15 cellular contexts compared by ENCODE assay signal in genomic region chr3:193732391-193732790, GRCh38.
DNase-seq lines count a peak whose midpoint lies in the region; ATAC-seq, FAIRE-seq and TF ChIP-seq lines count a peak whose summit lies in the region.
"Had no signal": no experiment of that assay in that cellular context is flagged by ENCODE, and none has a peak within 500 bp of the region (broad histone marks: within the 10 kb centered on the region; RNA-seq: fewer than 3 reads in every experiment).

No MANE protein-coding gene starts in this region.

- H3K27ac ChIP-seq in breast epithelium = peak overlapping the region; percentile 23 to 53
- H3K27ac ChIP-seq in HepG2 (ENCODE audit: extremely low read length, insufficient read depth, low read length) = peak overlapping the region; percentile 21
- H3K27ac ChIP-seq: BLaER1, neural progenitor cell had no signal

- 0% methylated on average over 1 of the region's 9 CpGs for WGBS in HepG2 (ENCODE audit: low lambda C conversion rate)

- no peak overlapping the region for H3K4me3 ChIP-seq in breast epithelium
- peak overlapping the region in 1 of 3 experiments; percentile 31; a peak in 1 of 6 replicates for H3K4me3 ChIP-seq in HepG2 (replicated peaks in 1 of 3; ENCODE audit: insufficient read depth in 1 of 3, low read depth in 2 of 3, low read length in 3 of 3)
- H3K4me3 ChIP-seq: BLaER1, neural progenitor cell had no signal

- FAIRE-seq in HTR-8/SVneo (lab: Jason Lieb, UNC) = no peak
- FAIRE-seq in HepG2 (lab: Jason Lieb, UNC) = peak; percentile 82
- FAIRE-seq: endometrium had no signal

- peak; percentile 93 for DNase-seq in AG08395 (ENCODE audit: low spot score)
- DNase-seq in HTR-8/SVneo (ENCODE audit: insufficient read length, low spot score) = peak; percentile 22
- no peak for DNase-seq in breast epithelium (ENCODE audit: low spot score in 2 of 2)
- peak; percentile 89 for DNase-seq in HepG2 (ENCODE audit: low spot score)
- no peak for DNase-seq in T-cell
- DNase-seq in T-helper 9 cell = no peak
- DNase-seq in cardiac septum (ENCODE audit: low spot score) = no peak
- DNase-seq: NCI-H1048; stimulated activated CD4-positive, alpha-beta T cell treated with anti-CD3 and anti-CD28 coated beads, Interleukin-2, amount 100 ng/mL, for 24 hours had no signal

- no peaks in the 10 kb centered on the region for H3K9me3 Mint-ChIP-seq in T-cell
- H3K9me3 Mint-ChIP-seq: neural progenitor cell; stimulated activated naive CD8-positive, alpha-beta T cell treated with anti-CD3 and anti-CD28 coated beads, Interleukin-15, Interleukin-2, amounts not matched to agents 100 ng/mL and 50 ng/mL, for 24 hours; T-helper 1 cell treated with Interleukin-12 subunit alpha and Interleukin-12 subunit beta and Interleukin-4 antibody, amounts not matched to agents 30 μg/mL and 1 μg/mL, for 36 hours had no signal

- H3K27me3 Mint-ChIP-seq in T-cell = peaks cover 0 to 6% of the 10 kb centered on the region in 2 donors

- no peaks in the 10 kb centered on the region for H3K36me3 Mint-ChIP-seq in T-cell
- H3K36me3 Mint-ChIP-seq: neural progenitor cell had no signal

- no peaks in the 10 kb centered on the region for H3K79me2 ChIP-seq in HepG2 (ENCODE audit: insufficient read depth, low read length)

- no peak for TF ChIP-seq RAD21 in HepG2 (CRISPR knock-in tag; IDR thresholded peaks at IDR 0.05)

- H3K4me1 ChIP-seq in breast epithelium (no peaks in the 10 kb centered on the region), HepG2 (ENCODE audit: insufficient read depth, low read length) (peaks cover 59% of the 10 kb centered on the region)
- H3K4me1 ChIP-seq: BLaER1 had no signal

- TF ChIP-seq CTCF in breast epithelium (IDR thresholded peaks at IDR 0.05) (no peak), HepG2 (CRISPR knock-in tag; IDR thresholded peaks at IDR 0.05) (no peak)

- POLR2A ChIA-PET in HepG2 (lab: Yijun Ruan, JAX) (interaction anchor here (0.7 to 4.3 kb wide), 6 partner anchors 11 to 408 kb away, joined by 3 to 44 read pairs (median 4); no protein-coding TSS in a partner anchor), T-cell (lab: Charles Lee) (no interaction called here)

- H3K27ac Mint-ChIP-seq in T-cell = no peak overlapping the region
- H3K27ac Mint-ChIP-seq: neural progenitor cell; stimulated activated naive CD8-positive, alpha-beta T cell treated with anti-CD3 and anti-CD28 coated beads, Interleukin-15, Interleukin-2, amounts not matched to agents 100 ng/mL and 50 ng/mL, for 24 hours; T-helper 1 cell treated with Interleukin-12 subunit alpha and Interleukin-12 subunit beta and Interleukin-4 antibody, amounts not matched to agents 30 μg/mL and 1 μg/mL, for 36 hours had no signal

- H3K4me2 ChIP-seq in HepG2 (ENCODE audit: low read depth, low read length) = peak overlapping the region; percentile 58
- H3K4me2 ChIP-seq: BLaER1, neural progenitor cell had no signal

- no peak overlapping the region for H3K4me3 Mint-ChIP-seq in T-cell
- H3K4me3 Mint-ChIP-seq: neural progenitor cell; stimulated activated naive CD8-positive, alpha-beta T cell treated with anti-CD3 and anti-CD28 coated beads, Interleukin-15, Interleukin-2, amounts not matched to agents 100 ng/mL and 50 ng/mL, for 24 hours; T-helper 1 cell treated with Interleukin-12 subunit alpha and Interleukin-12 subunit beta and Interleukin-4 antibody, amounts not matched to agents 30 μg/mL and 1 μg/mL, for 36 hours had no signal

- ATAC-seq in HepG2 (peak; percentile 93), T-cell (replicated peaks in 1 of 4) (no peak), HG02571 (IDR thresholded peaks at IDR 0.05; ENCODE audit: unreplicated experiment) (no peak)

- CTCF ChIA-PET in HepG2 (lab: Yijun Ruan, JAX; ENCODE audit: low intra/inter-chr PET ratio, low total read pairs) (no interaction called here), T-cell (lab: Charles Lee) (no interaction called here)

- BruUV-seq in HepG2 (replicated peaks; lab: Mats Ljungman, UMichigan) = no TSS peak

- H2AFZ ChIP-seq in HepG2 (ENCODE audit: low read length) = no peak overlapping the region

- in situ Hi-C loops in HepG2 (cut with HindIII; ENCODE audit: extremely low pct_ligation_motif_present, low pct_unique_long_range_greater_than_20kb) = no loop called here

- H3K27me3 ChIP-seq in breast epithelium = no peaks in the 10 kb centered on the region
- peaks cover 0 to 1% of the 10 kb centered on the region in 2 experiments; a peak in 1 of 5 replicates for H3K27me3 ChIP-seq in HepG2 (ENCODE audit: control insufficient read depth in 1 of 2, insufficient read depth in 2 of 2, low read length in 2 of 2)
- H3K27me3 ChIP-seq: BLaER1, neural progenitor cell had no signal

- H3K4me1 Mint-ChIP-seq in T-cell = no peaks in the 10 kb centered on the region

- intact Hi-C loops in breast epithelium (cut with DNase I; ENCODE audit: low total_unique reads) = no loop called here
- intact Hi-C loops in HepG2 (cut with micrococcal nuclease; ENCODE audit: unreplicated experiment) = loop anchor here (1.0 kb wide), 3 partner anchors 12 to 45 kb away; no protein-coding TSS in a partner anchor
- intact Hi-C loops in cardiac septum (cut with DNase I) = no loop called here

- H3K9ac ChIP-seq in HepG2 (ENCODE audit: insufficient read depth, low read depth, low read length) = peak overlapping the region; percentile 32; the same call in 1 of the 2 replicates
- H3K9ac ChIP-seq: BLaER1, neural progenitor cell had no signal

- no peaks in the 10 kb centered on the region for H3K9me3 ChIP-seq in breast epithelium
- no peaks in the 10 kb centered on the region for H3K9me3 ChIP-seq in HepG2 (ENCODE audit: low read length)
- H3K9me3 ChIP-seq: BLaER1 had no signal

- peak in 1 of 2 experiments; percentile 74; a peak in 2 of 4 replicates for TF ChIP-seq EP300 in HepG2 (IDR thresholded peaks at IDR 0.05; ENCODE audit: low read depth in 2 of 2, low read length in 2 of 2)
- no peak; the same call in 1 of the 2 replicates for TF ChIP-seq EP300 in HepG2 (CRISPR knock-in tag; IDR thresholded peaks at IDR 0.05; ENCODE audit: borderline replicate concordance)

- no peaks in the 10 kb centered on the region for H4K20me1 ChIP-seq in HepG2 (ENCODE audit: insufficient read depth, low read length)
- H4K20me1 ChIP-seq: BLaER1 had no signal

- H3K36me3 ChIP-seq in breast epithelium (no peaks in the 10 kb centered on the region), HepG2 (replicated peaks in 1 of 2; ENCODE audit: control insufficient read depth in 1 of 2, insufficient read depth in 2 of 2, low read length in 2 of 2) (no peaks in the 10 kb centered on the region)
- H3K36me3 ChIP-seq: BLaER1, neural progenitor cell had no signal

- no peak for TF ChIP-seq POLR2A in breast epithelium (IDR thresholded peaks at IDR 0.05)
- TF ChIP-seq POLR2A in HepG2 (IDR thresholded peaks at IDR 0.05; ENCODE audit: insufficient read depth in 1 of 2, low read depth in 2 of 2, low read length in 2 of 2) = no peak

TF ChIP-seq in HepG2, 621 proteins besides CTCF, POLR2A, EP300 and RAD21 (continues in another document):
- TF ChIP-seq ZNF510 (CRISPR knock-in tag; IDR thresholded peaks at IDR 0.05; ENCODE audit: low read depth) (no peak), RBFOX2 (IDR thresholded peaks at IDR 0.05; ENCODE audit: low read depth, low read length) (no peak), ZNF570 (CRISPR knock-in tag; IDR thresholded peaks at IDR 0.05; ENCODE audit: borderline replicate concordance) (no peak), MIER3 (CRISPR knock-in tag; IDR thresholded peaks at IDR 0.05; ENCODE audit: borderline replicate concordance) (peak; percentile 66; the same call in 1 of the 2 replicates), NFATC3 (CRISPR knock-in tag; IDR thresholded peaks at IDR 0.05) (no peak), ATF7-NPFF (CRISPR knock-in tag; IDR thresholded peaks at IDR 0.05; ENCODE audit: low read depth) (no peak), ZNF703 (CRISPR knock-in tag; IDR thresholded peaks at IDR 0.05; ENCODE audit: borderline replicate concordance) (no peak), TBX2 (CRISPR knock-in tag; IDR thresholded peaks at IDR 0.05; ENCODE audit: borderline replicate concordance) (no peak; the same call in 1 of the 2 replicates), ZNF772 (CRISPR knock-in tag; IDR thresholded peaks at IDR 0.05) (no peak), ZNF784 (CRISPR knock-in tag; IDR thresholded peaks at IDR 0.05; ENCODE audit: borderline replicate concordance) (no peak), SIN3B (IDR thresholded peaks at IDR 0.05; ENCODE audit: low read length) (no peak), ZNF34 (CRISPR knock-in tag; IDR thresholded peaks at IDR 0.05; ENCODE audit: borderline replicate concordance) (no peak), CENPBD1 (CRISPR knock-in tag; IDR thresholded peaks at IDR 0.05; ENCODE audit: borderline replicate concordance, low read depth) (no peak), FIP1L1 (IDR thresholded peaks at IDR 0.05; ENCODE audit: borderline replicate concordance, insufficient read depth, low read depth, low read length) (no peak), TCF7L2 (IDR thresholded peaks at IDR 0.05; ENCODE audit: low read depth, low read length) (no peak), ARNT2 (CRISPR knock-in tag; IDR thresholded peaks at IDR 0.05; ENCODE audit: low read depth) (0 out of 2 replicates have a peak, but pooled peaks have one; percentile 32), ARHGAP35 (CRISPR knock-in tag; IDR thresholded peaks at IDR 0.05; ENCODE audit: borderline replicate concordance) (no peak), BATF2 (CRISPR knock-in tag; IDR thresholded peaks at IDR 0.05) (no peak)

Comparison
In these comparisons a context has a peak if more than half of its experiments do, and no peak if none do; other contexts are left out.
1. DNase-seq: peak in AG08395 (single experiment), HTR-8/SVneo (single experiment) and HepG2 (single experiment); none in breast epithelium (0 of 2), T-cell (0 of 34), T-helper 9 cell (single experiment) and cardiac septum (single experiment).